Comparison of ENCODE assay signal across 18 cellular contexts in the genomic region with DNA sequence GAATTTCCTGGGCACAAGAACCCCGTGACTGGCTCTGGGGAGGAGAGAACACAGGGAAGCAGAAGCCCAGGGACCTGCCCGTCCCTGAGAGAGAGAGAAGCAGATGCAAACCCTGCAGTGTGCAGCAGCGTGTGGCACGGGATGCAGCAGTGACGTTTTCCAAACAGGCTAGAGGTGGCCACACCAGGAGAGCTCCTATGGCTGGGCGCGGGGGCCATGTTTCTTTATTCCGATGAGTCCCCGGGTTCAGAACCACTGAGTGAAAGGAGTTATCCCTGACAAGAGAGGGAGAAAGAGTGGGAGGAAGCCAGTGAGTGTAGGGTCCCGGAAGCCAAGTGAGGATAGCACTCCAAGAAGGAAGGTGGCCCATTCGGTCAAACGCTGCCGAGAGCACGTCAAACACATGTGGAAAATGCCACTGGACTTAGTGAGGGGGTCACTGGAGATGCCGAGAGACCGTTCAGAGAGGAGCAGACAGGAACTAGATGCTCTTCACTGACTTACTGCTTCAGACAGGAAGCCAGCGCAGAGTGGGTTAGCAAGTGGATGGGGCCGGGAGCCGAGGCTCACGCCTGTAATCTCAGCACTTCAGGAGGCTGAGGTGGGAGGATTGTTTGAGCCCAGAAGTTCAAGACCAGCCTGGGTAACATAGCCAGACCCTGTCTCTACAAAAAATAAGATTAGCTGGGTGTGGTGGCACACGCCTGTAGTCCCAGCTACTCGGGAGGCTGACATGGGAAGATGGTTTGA.
A peak's percentile ranks its signal among the peaks of the same experiment; 100 is the strongest.
DNase-seq lines count a peak whose midpoint lies in the region; TF ChIP-seq lines count a peak whose summit lies in the region.
"Had no signal": no experiment of that assay in that cellular context is flagged by ENCODE, and none has a peak within 500 bp of the region (broad histone marks: within the 10 kb centered on the region; RNA-seq: fewer than 3 reads in every experiment).

No MANE protein-coding gene starts in this region.

- peak overlapping the region; percentile 5 for H3K56ac ChIP-seq in mesendoderm (ENCODE audit: low read length)

- H3K4me3 ChIP-seq in coronary artery: no peak overlapping the region
- no peak overlapping the region for H3K4me3 ChIP-seq in mesendoderm (ENCODE audit: low read length)
- H3K4me3 ChIP-seq in stomach: no peak overlapping the region
- H3K4me3 ChIP-seq: SJCRH30 had no signal

- no peak overlapping the region for H3K4ac ChIP-seq in mesendoderm (ENCODE audit: low read depth, low read length)

- WGBS in mesendoderm (ENCODE audit: extremely low coverage, insufficient coverage, low lambda C conversion rate): no CpG with 5 or more reads among the region's 22 CpGs
- WGBS in stomach, 5 donors: 75 to 86% (median 83%) methylated on average over 22 of the region's 22 CpGs

- H3K4me2 ChIP-seq in mesendoderm (ENCODE audit: low read length): no peak overlapping the region

- H3K36me3 ChIP-seq in mesendoderm (ENCODE audit: control insufficient read depth, insufficient read depth, low read length): no peaks in the 10 kb centered on the region
- no peaks in the 10 kb centered on the region for H3K36me3 ChIP-seq in stomach
- H3K36me3 ChIP-seq: SJCRH30 had no signal

- no peak overlapping the region for H3K18ac ChIP-seq in mesendoderm (ENCODE audit: low read length)

- intact Hi-C loops in stomach (cut with DNase I; ENCODE audit: low total_unique reads): no loop called here

- no peak overlapping the region for H4K5ac ChIP-seq in mesendoderm (ENCODE audit: low read length)

- H4K8ac ChIP-seq in mesendoderm (ENCODE audit: low read depth, low read length): no peak overlapping the region

- no peak overlapping the region for H2BK120ac ChIP-seq in mesendoderm (ENCODE audit: low read depth, low read length)

- H3K27me3 ChIP-seq in mesendoderm (ENCODE audit: insufficient read depth, low read length, poor library complexity) (no peaks in the 10 kb centered on the region), stomach (peaks cover 0 to 30% (median 0%) of the 10 kb centered on the region in 3 donors)
- H3K27me3 ChIP-seq: SJCRH30 had no signal

- no peak for TF ChIP-seq POLR2A in stomach (IDR thresholded peaks at IDR 0.05)

- H2BK5ac ChIP-seq in mesendoderm (ENCODE audit: low read length): no peak overlapping the region

- TF ChIP-seq CTCF in coronary artery (IDR thresholded peaks at IDR 0.05): no peak
- no peak for TF ChIP-seq CTCF in stomach (IDR thresholded peaks at IDR 0.05)

- H3K9me3 ChIP-seq in stomach: no peaks in the 10 kb centered on the region
- H3K9me3 ChIP-seq: SJCRH30 had no signal

- H2BK15ac ChIP-seq in mesendoderm (replicated peaks; ENCODE audit: low read depth): no peak overlapping the region

- H2AK5ac ChIP-seq in mesendoderm (ENCODE audit: low read length): peak overlapping the region; percentile 22

- H3K27ac ChIP-seq in coronary artery (no peak overlapping the region), mesendoderm (ENCODE audit: low read depth, low read length) (no peak overlapping the region), stomach (no peak overlapping the region)
- H3K27ac ChIP-seq: 22Rv1, SJCRH30 had no signal

- DNase-seq in NCI-H1105 treated with DMSO at 0.1 percent for 48 hours (lab: John Stamatoyannopoulos, UW) (peak; percentile 1), NCI-H1105 (lab: John Stamatoyannopoulos, UW) (no peak), coronary artery (ENCODE audit: low spot score) (peak; percentile 60), mesendoderm (no peak), stomach (peak; percentile 16), UCSD-AML1 (lab: John Stamatoyannopoulos, UW; ENCODE audit: unreplicated experiment) (no peak), iPS-NIHi11 (ENCODE audit: low spot score) (no peak), occipital lobe (lab: John Stamatoyannopoulos, UW) (no peak)
- DNase-seq: Calu3, DND-41, NCI-H1048, NCI-H1436, NCI-H187 treated with DMSO at 0.1 percent for 48 hours, NCI-H2171 treated with DMSO at 0.1 percent for 48 hours, NCI-H524, NCI-H774, SJCRH30 had no signal

- H3K23ac ChIP-seq in mesendoderm (ENCODE audit: low read length): no peak overlapping the region

- H3K79me2 ChIP-seq in mesendoderm (ENCODE audit: control insufficient read depth, insufficient read depth, low read length): no peaks in the 10 kb centered on the region

- no peak for TF ChIP-seq EP300 in stomach (IDR thresholded peaks at IDR 0.05)

- no peak overlapping the region for H3K9ac ChIP-seq in mesendoderm (ENCODE audit: low read length)

- H3K4me1 ChIP-seq in mesendoderm (ENCODE audit: control insufficient read depth, low read depth, low read length): no peaks in the 10 kb centered on the region
- no peaks in the 10 kb centered on the region for H3K4me1 ChIP-seq in stomach
- H3K4me1 ChIP-seq: SJCRH30 had no signal

- H3K79me1 ChIP-seq in mesendoderm (ENCODE audit: low read length): no peaks in the 10 kb centered on the region

Comparison
In these comparisons a context has a peak if more than half of its experiments do, and no peak if none do; other contexts are left out.
1. DNase-seq: peak in NCI-H1105 treated with DMSO at 0.1 percent for 48 hours (single experiment), coronary artery (single experiment) and stomach (single experiment); none in NCI-H1105 (single experiment), mesendoderm (single experiment), UCSD-AML1 (single experiment), iPS-NIHi11 (single experiment) and occipital lobe (single experiment).